19 cellular contexts compared by ENCODE assay signal in genomic region chr14:57199911-57200310, GRCh38.
A peak's percentile ranks its signal among the peaks of the same experiment; 100 is the strongest.
DNase-seq lines count a peak whose midpoint lies in the region; FAIRE-seq and TF ChIP-seq lines count a peak whose summit lies in the region.
"Had no signal": no experiment of that assay in that cellular context is flagged by ENCODE, and none has a peak within 500 bp of the region (broad histone marks: within the 10 kb centered on the region; RNA-seq: fewer than 3 reads in every experiment).

No MANE protein-coding gene starts in this region.

- H3K36me3 Mint-ChIP-seq in MCF 10A (ENCODE audit: insufficient read depth, unreplicated experiment): no peaks in the 10 kb centered on the region
- H3K36me3 Mint-ChIP-seq: naive B cell had no signal

- no peak overlapping the region for H3K4me3 Mint-ChIP-seq in MCF 10A (ENCODE audit: unreplicated experiment)
- H3K4me3 Mint-ChIP-seq: naive B cell had no signal

- no peak overlapping the region for H3K9ac ChIP-seq in adipocyte (ENCODE audit: low read length)

- no peak overlapping the region for H3K27ac ChIP-seq in breast epithelium
- H3K27ac ChIP-seq: coronary artery, HL-60 had no signal

- peak; percentile 35 for DNase-seq in MCF 10A (ENCODE audit: unreplicated experiment)
- no peak for DNase-seq in breast epithelium (ENCODE audit: low spot score in 2 of 2)
- DNase-seq in adipocyte (ENCODE audit: low read depth): peak; percentile 69
- DNase-seq in fibroblast of the conjunctiva (ENCODE audit: low read depth): peak; percentile 23
- no peak for DNase-seq in GM19239 (ENCODE audit: insufficient read length, low spot score)
- no peak for DNase-seq in T1000 (lab: John Stamatoyannopoulos, UW)
- DNase-seq in RPMI8226: no peak
- DNase-seq in globus pallidus (ENCODE audit: low spot score): no peak
- DNase-seq: activated CD4-positive, CD25-positive, alpha-beta regulatory T cell treated with anti-CD3 and anti-CD28 coated beads, Interleukin-2, amount 50 U/mL, for 72 hours; erythroblast; Kasumi-1; left ventricle myocardium superior; naive B cell; NCI-H187; NCI-H526; stimulated activated CD4-positive, alpha-beta T cell treated with anti-CD3 and anti-CD28 coated beads, Interleukin-12 subunit alpha, Interleukin-12 subunit beta, amount 100 ng/mL, for 4 hours had no signal

- H3K4me1 Mint-ChIP-seq in MCF 10A (ENCODE audit: insufficient read depth, unreplicated experiment): peaks cover 9% of the 10 kb centered on the region
- H3K4me1 Mint-ChIP-seq: naive B cell had no signal

- H3K4me1 ChIP-seq in breast epithelium: no peaks in the 10 kb centered on the region
- peaks cover 5% of the 10 kb centered on the region for H3K4me1 ChIP-seq in adipocyte (ENCODE audit: control insufficient read depth, insufficient read depth, low read length)

- no peaks in the 10 kb centered on the region for H3K36me3 ChIP-seq in breast epithelium
- H3K36me3 ChIP-seq in adipocyte (ENCODE audit: control insufficient read depth, insufficient read depth, low read length, severe bottlenecking): peaks cover 3% of the 10 kb centered on the region

- H3K4me3 ChIP-seq in breast epithelium (no peak overlapping the region), adipocyte (ENCODE audit: low read length) (no peak overlapping the region)
- H3K4me3 ChIP-seq: coronary artery had no signal

- POLR2A ChIA-PET in MCF 10A (lab: Yijun Ruan, JAX): no interaction called here

- intact Hi-C loops in MCF 10A (cut with micrococcal nuclease): no loop called here
- intact Hi-C loops in breast epithelium (cut with DNase I; ENCODE audit: low total_unique reads): no loop called here

- no peak for TF ChIP-seq POLR2A in breast epithelium (IDR thresholded peaks at IDR 0.05)

- H3K27ac Mint-ChIP-seq in MCF 10A (ENCODE audit: low read depth, unreplicated experiment): no peak overlapping the region
- H3K27ac Mint-ChIP-seq: progenitor cell of endocrine pancreas had no signal

- CTCF ChIA-PET in MCF 10A (lab: Yijun Ruan, JAX): interaction anchor here (0.6 to 1.4 kb wide), 9 partner anchors 10 to 1603 kb away, joined by 3 to 6 read pairs (median 3); no protein-coding TSS in a partner anchor

- no peaks in the 10 kb centered on the region for H3K27me3 Mint-ChIP-seq in MCF 10A (ENCODE audit: insufficient read depth, unreplicated experiment)
- H3K27me3 Mint-ChIP-seq: progenitor cell of endocrine pancreas had no signal

- no peak for FAIRE-seq in GM19239 (lab: Jason Lieb, UNC)

- no peaks in the 10 kb centered on the region for H3K9me3 Mint-ChIP-seq in MCF 10A (ENCODE audit: unreplicated experiment)

- H3K27me3 ChIP-seq in breast epithelium (no peaks in the 10 kb centered on the region), adipocyte (replicated peaks; ENCODE audit: control insufficient read depth, insufficient read depth, low read length) (no peaks in the 10 kb centered on the region)

- no peaks in the 10 kb centered on the region for H3K9me3 ChIP-seq in breast epithelium
- no peaks in the 10 kb centered on the region for H3K9me3 ChIP-seq in adipocyte (ENCODE audit: control insufficient read depth, low read length)

- TF ChIP-seq CTCF in MCF 10A (IDR thresholded peaks at IDR 0.05; ENCODE audit: unreplicated experiment): no peak
- TF ChIP-seq CTCF in breast epithelium (IDR thresholded peaks at IDR 0.05): no peak

- BruUV-seq in MCF 10A (replicated peaks; lab: Mats Ljungman, UMichigan): no TSS peak

Comparison
In these comparisons a context has a peak if more than half of its experiments do, and no peak if none do; other contexts are left out.
1. DNase-seq: peak in MCF 10A (single experiment), adipocyte (single experiment) and fibroblast of the conjunctiva (single experiment); none in breast epithelium (0 of 2), GM19239 (single experiment), T1000 (single experiment), RPMI8226 (single experiment) and globus pallidus (single experiment).